8 cellular contexts compared by ENCODE assay signal in the genomic region with DNA sequence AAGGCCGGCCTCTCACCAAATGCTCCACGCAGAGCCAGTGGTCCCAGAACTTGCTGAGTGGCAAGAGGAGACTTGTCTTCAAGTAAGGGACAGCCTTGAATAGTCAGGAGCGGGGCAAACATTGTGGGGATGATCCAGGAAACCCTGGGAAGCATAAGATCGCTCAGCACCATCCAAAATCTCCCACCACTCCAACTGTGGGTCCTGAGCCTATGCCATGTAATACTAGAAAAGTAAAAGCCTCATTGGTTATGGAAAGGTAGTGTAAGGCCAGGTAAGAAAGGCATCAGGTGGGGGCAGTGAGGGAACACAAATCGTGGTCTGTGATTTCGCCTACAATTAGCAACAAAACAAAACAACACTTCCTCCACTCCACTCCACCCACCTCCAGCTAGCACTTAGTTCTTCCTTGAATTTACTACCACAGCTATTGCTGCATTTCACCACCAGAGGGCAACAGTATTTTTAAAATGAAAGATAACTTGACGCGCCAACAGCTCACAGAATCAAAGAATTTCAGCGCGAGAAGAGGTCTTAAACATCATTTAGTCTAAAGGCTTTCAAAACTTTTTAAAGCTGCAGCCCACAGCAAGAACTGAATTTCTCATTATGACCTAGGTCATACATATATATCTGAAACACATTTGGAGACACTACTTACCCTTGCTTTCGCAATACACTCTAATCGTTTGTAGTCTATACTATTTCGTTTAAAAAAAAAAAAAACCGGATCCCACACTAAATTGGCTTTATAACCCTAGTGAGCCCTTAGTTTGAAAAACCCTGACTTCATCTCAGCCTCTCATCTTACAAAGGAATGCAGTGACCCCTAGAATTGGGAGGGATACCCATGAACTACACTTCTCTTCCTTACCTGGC. TPM values are rescaled to one million over a fixed set of nuclear protein-coding genes. Genes with fewer than 3 reads are reported as not detected.
DNase-seq lines count a peak whose midpoint lies in the region; ATAC-seq and TF ChIP-seq lines count a peak whose summit lies in the region.

No MANE protein-coding gene starts in this region.

- H4K20me1 ChIP-seq in neural cell (ENCODE audit: insufficient read depth) = no peaks in the 10 kb centered on the region

- peak; percentile 73 for TF ChIP-seq RAD21 in neural cell (conservative IDR thresholded peaks at IDR 0.05)

- TF ChIP-seq EP300 in neural cell (conservative IDR thresholded peaks at IDR 0.05; ENCODE audit: poor library complexity, severe bottlenecking) = no peak

- peaks cover 16% of the 10 kb centered on the region for H3K27me3 ChIP-seq in neural cell (ENCODE audit: insufficient read depth, low read depth, low read length)

- ATAC-seq in GM19372 (IDR thresholded peaks at IDR 0.05; ENCODE audit: low read depth, unreplicated experiment) = peak; percentile 38
- peak; percentile 62 for ATAC-seq in HG03439 (IDR thresholded peaks at IDR 0.05; ENCODE audit: unreplicated experiment)

- no peak overlapping the region for H3K27ac ChIP-seq in neural cell (ENCODE audit: low read length)

- H3K36me3 ChIP-seq in neural cell (ENCODE audit: insufficient read depth, low read length) = no peaks in the 10 kb centered on the region

- no peak overlapping the region for H3K9ac ChIP-seq in neural cell (ENCODE audit: low read length)

- DNase-seq in DMS153 treated with DMSO at 0.1 percent for 48 hours (lab: John Stamatoyannopoulos, UW; ENCODE audit: unreplicated experiment) = peak; percentile 75
- peak; percentile 52 for DNase-seq in NCI-H748 (lab: John Stamatoyannopoulos, UW; ENCODE audit: unreplicated experiment)
- peak; percentile 34 for DNase-seq in activated T-cell treated with anti-CD3 and anti-CD28 coated beads for 24 hours (ENCODE audit: low read depth)
- peak; percentile 81 for DNase-seq in fibroblast of mammary gland (ENCODE audit: low read depth)
- no peak for DNase-seq in NCI-H187 (lab: John Stamatoyannopoulos, UW)

- H3K9me3 ChIP-seq in neural cell (ENCODE audit: low read length) = no peaks in the 10 kb centered on the region

- H3F3A ChIP-seq in neural cell (ENCODE audit: insufficient read depth, low read length, poor library complexity, severe bottlenecking) = no peaks in the 10 kb centered on the region

- no peak overlapping the region for H2AFZ ChIP-seq in neural cell (ENCODE audit: low read depth, low read length)

- H3K4me2 ChIP-seq in neural cell (ENCODE audit: low read length) = no peak overlapping the region

- no peak overlapping the region for H3K4me3 ChIP-seq in fibroblast of mammary gland (ENCODE audit: control insufficient read depth, low read depth, low read length)
- H3K4me3 ChIP-seq in neural cell (ENCODE audit: low read length) = no peak overlapping the region

- H3K79me2 ChIP-seq in neural cell (replicated peaks; ENCODE audit: insufficient read depth, low read length) = no peaks in the 10 kb centered on the region

- peak; percentile 88 for TF ChIP-seq CTCF in fibroblast of mammary gland (conservative IDR thresholded peaks at IDR 0.05; ENCODE audit: control insufficient read depth, insufficient read depth, low read depth, low read length)
- peak; percentile 82 for TF ChIP-seq CTCF in neural cell (IDR thresholded peaks at IDR 0.05; ENCODE audit: poor library complexity, severe bottlenecking)

- no peaks in the 10 kb centered on the region for H3K9me2 ChIP-seq in neural cell (ENCODE audit: insufficient read depth, low read length)

TF ChIP-seq in neural cell, 6 proteins besides CTCF, POLR2A, EP300 and RAD21:
- TF ChIP-seq, protein P1, sequence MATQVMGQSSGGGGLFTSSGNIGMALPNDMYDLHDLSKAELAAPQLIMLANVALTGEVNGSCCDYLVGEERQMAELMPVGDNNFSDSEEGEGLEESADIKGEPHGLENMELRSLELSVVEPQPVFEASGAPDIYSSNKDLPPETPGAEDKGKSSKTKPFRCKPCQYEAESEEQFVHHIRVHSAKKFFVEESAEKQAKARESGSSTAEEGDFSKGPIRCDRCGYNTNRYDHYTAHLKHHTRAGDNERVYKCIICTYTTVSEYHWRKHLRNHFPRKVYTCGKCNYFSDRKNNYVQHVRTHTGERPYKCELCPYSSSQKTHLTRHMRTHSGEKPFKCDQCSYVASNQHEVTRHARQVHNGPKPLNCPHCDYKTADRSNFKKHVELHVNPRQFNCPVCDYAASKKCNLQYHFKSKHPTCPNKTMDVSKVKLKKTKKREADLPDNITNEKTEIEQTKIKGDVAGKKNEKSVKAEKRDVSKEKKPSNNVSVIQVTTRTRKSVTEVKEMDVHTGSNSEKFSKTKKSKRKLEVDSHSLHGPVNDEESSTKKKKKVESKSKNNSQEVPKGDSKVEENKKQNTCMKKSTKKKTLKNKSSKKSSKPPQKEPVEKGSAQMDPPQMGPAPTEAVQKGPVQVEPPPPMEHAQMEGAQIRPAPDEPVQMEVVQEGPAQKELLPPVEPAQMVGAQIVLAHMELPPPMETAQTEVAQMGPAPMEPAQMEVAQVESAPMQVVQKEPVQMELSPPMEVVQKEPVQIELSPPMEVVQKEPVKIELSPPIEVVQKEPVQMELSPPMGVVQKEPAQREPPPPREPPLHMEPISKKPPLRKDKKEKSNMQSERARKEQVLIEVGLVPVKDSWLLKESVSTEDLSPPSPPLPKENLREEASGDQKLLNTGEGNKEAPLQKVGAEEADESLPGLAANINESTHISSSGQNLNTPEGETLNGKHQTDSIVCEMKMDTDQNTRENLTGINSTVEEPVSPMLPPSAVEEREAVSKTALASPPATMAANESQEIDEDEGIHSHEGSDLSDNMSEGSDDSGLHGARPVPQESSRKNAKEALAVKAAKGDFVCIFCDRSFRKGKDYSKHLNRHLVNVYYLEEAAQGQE (IDR thresholded peaks at IDR 0.05; ENCODE audit: borderline replicate concordance) = no peak
- TF ChIP-seq MXI1 (conservative IDR thresholded peaks at IDR 0.05; ENCODE audit: poor library complexity, severe bottlenecking) (no peak), TAF1 (IDR thresholded peaks at IDR 0.05; ENCODE audit: low read depth) (no peak), POLR2AphosphoS5 (IDR thresholded peaks at IDR 0.05) (no peak), SMC3 (conservative IDR thresholded peaks at IDR 0.05; ENCODE audit: poor library complexity) (peak; percentile 88), EZH2 (IDR thresholded peaks at IDR 0.05; ENCODE audit: borderline replicate concordance, insufficient read depth, low read length, poor library complexity, severe bottlenecking) (no peak)

RNA-seq across cellular contexts. Expression of a gene that starts 4.5 kb away (rescaled TPM):
- polyA plus RNA-seq in neural cell = not detected in 2 replicates
- polyA minus RNA-seq in neural cell = not detected in 2 replicates

RNA-seq across cellular contexts. Expression of a gene that starts 55.3 kb away (rescaled TPM):
- 0.53 TPM in 1 of 2 replicates, not detected in the other for polyA plus RNA-seq in neural cell
- polyA minus RNA-seq in neural cell = not detected in 2 replicates

Comparison
In these comparisons a context has a peak if more than half of its experiments do, and no peak if none do; other contexts are left out.
1. DNase-seq: peak in DMS153 treated with DMSO at 0.1 percent for 48 hours (single experiment), NCI-H748 (single experiment), activated T-cell treated with anti-CD3 and anti-CD28 coated beads for 24 hours (single experiment) and fibroblast of mammary gland (single experiment); none in NCI-H187 (0 of 2).